21 cellular contexts compared by ENCODE assay signal in the genomic region with DNA sequence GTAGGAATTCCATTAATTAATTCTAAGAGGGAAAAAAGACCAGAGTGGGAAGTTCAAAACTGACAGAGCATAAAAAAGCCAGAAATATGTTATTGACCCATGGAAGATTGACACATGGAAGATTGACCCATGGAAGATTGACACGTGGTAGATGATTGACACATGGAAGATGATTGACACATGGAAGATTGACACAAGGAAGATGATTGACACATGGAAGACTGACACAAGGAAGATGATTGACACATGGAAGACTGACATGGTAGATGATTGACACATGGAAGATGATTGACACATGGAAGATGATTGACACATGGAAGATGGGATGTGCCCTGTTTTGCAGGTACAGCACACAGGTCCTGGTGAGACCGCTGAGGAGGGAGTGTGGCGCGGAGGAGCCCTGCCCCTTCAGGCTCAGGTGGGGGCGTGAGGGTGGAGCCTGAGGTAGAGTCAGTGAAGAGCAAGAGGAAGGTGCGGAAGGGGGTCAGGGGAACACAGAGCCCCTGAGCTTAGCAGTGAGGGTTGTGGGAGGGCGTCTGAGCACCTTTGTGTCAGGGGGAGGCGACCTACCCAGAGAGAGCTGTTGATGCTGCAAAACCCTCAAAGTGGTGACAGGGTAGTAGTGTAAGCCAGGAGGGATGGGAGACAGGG. TPM values are rescaled to one million over a fixed set of nuclear protein-coding genes. Genes with fewer than 3 reads are reported as not detected.
DNase-seq lines count a peak whose midpoint lies in the region; ATAC-seq, FAIRE-seq and TF ChIP-seq lines count a peak whose summit lies in the region.
"Had no signal": no experiment of that assay in that cellular context is flagged by ENCODE, and none has a peak within 500 bp of the region (broad histone marks: within the 10 kb centered on the region; RNA-seq: fewer than 3 reads in every experiment).

No MANE protein-coding gene starts in this region.

- no peaks in the 10 kb centered on the region for H3K4me1 ChIP-seq in left ventricle myocardium inferior
- H3K4me1 ChIP-seq: A549, Peyer's patch had no signal

- DNase-seq in cardiac septum (ENCODE audit: low spot score), result peak; percentile 17
- DNase-seq in left ventricle myocardium inferior, result no peak
- peak; percentile 26 for DNase-seq in bronchial epithelial cell (ENCODE audit: low read depth)
- peak; percentile 30 for DNase-seq in left lobe of liver (ENCODE audit: low spot score)
- DNase-seq in activated naive CD4-positive, alpha-beta T cell treated with Interleukin-2 at 50 U/mL for 16 hours, result no peak
- DNase-seq in HK-2 (ENCODE audit: unreplicated experiment), result no peak
- no peak for DNase-seq in activated CD4-positive, alpha-beta T cell treated with anti-CD3 and anti-CD28 coated beads for 48 hours
- DNase-seq in activated CD4-positive, CD25-positive, alpha-beta regulatory T cell (lab: John Stamatoyannopoulos, UW), result no peak
- DNase-seq: GM23248, HFFc6, Karpas-422, MM.1S, NCI-H1105 treated with DMSO at 0.1 percent for 48 hours, NCI-H2029 treated with DMSO at 0.1 percent for 48 hours, NCI-H510A treated with DMSO at 0.1 percent for 48 hours, Peyer's patch, SHP77 treated with DMSO at 0.1 percent for 48 hours had no signal

- H3K9me3 ChIP-seq in left ventricle myocardium inferior (replicated peaks), result peaks cover 11% of the 10 kb centered on the region
- H3K9me3 ChIP-seq: A549, Peyer's patch had no signal

- H3K4me3 ChIP-seq in left ventricle myocardium inferior, result no peak overlapping the region
- H3K4me3 ChIP-seq in bronchial epithelial cell (ENCODE audit: low read depth, low read length), result no peak overlapping the region
- H3K4me3 ChIP-seq: A549, GM23248, Peyer's patch had no signal

- FAIRE-seq in bronchial epithelial cell (lab: Jason Lieb, UNC), result peak; percentile 77
- FAIRE-seq: A549, GM12892, GM19239 had no signal

- H3K36me3 ChIP-seq in left ventricle myocardium inferior (no peaks in the 10 kb centered on the region), bronchial epithelial cell (ENCODE audit: control insufficient read depth, insufficient read depth, low read length) (no peaks in the 10 kb centered on the region)
- H3K36me3 ChIP-seq: Peyer's patch had no signal

- H3K27ac ChIP-seq in left ventricle myocardium inferior (replicated peaks), result no peak overlapping the region
- H3K27ac ChIP-seq: A549, C4-2B, GM23248, Peyer's patch had no signal

- intact Hi-C loops in cardiac septum (cut with DNase I), result no loop called here
- intact Hi-C loops in left ventricle myocardium inferior (cut with micrococcal nuclease), result no loop called here

- ATAC-seq in left lobe of liver, result no peak

- no peak for TF ChIP-seq CTCF in left ventricle myocardium inferior (IDR thresholded peaks at IDR 0.05; ENCODE audit: borderline replicate concordance)
- TF ChIP-seq CTCF in bronchial epithelial cell (IDR thresholded peaks at IDR 0.05; ENCODE audit: insufficient read depth, low read length, severe bottlenecking), result no peak

- H3K27me3 ChIP-seq in left ventricle myocardium inferior (ENCODE audit: low read depth), result peaks cover 78% of the 10 kb centered on the region
- no peaks in the 10 kb centered on the region for H3K27me3 ChIP-seq in bronchial epithelial cell (ENCODE audit: control insufficient read depth, insufficient read depth, low read length)
- H3K27me3 ChIP-seq: Peyer's patch had no signal

RNA-seq across cellular contexts. Expression of a gene that starts 15.8 kb away (rescaled TPM):
- total RNA-seq in cardiac septum (4.8 TPM), left ventricle myocardium inferior (2.7 TPM), bronchial epithelial cell (0.64 TPM in 1 of 2 replicates, not detected in the other), left lobe of liver (0.83 TPM)
- total RNA-seq: HFFc6 had no signal

RNA-seq across cellular contexts. Expression of a gene that starts 33.4 kb away (rescaled TPM):
- total RNA-seq in cardiac septum (not detected), left ventricle myocardium inferior (not detected), bronchial epithelial cell (not detected in 2 replicates), left lobe of liver (not detected)
- total RNA-seq: GM23248, HFFc6, Peyer's patch had no signal

Comparison
In these comparisons a context has a peak if more than half of its experiments do, and no peak if none do; other contexts are left out.
1. DNase-seq: peak in cardiac septum (single experiment), bronchial epithelial cell (single experiment) and left lobe of liver (single experiment); none in left ventricle myocardium inferior (single experiment), activated naive CD4-positive, alpha-beta T cell treated with Interleukin-2 at 50 U/mL for 16 hours (single experiment), HK-2 (single experiment), activated CD4-positive, alpha-beta T cell treated with anti-CD3 and anti-CD28 coated beads for 48 hours (single experiment) and activated CD4-positive, CD25-positive, alpha-beta regulatory T cell (0 of 4).